6 cellular contexts compared by ENCODE assay signal in genomic region chr22:12601510-12601869, GRCh38.
DNase-seq lines count a peak whose midpoint lies in the region; ATAC-seq and TF ChIP-seq lines count a peak whose summit lies in the region.
"Not testable (repeated sequence)": the region's sequence is repeated elsewhere in the genome, so short reads cannot be mapped to it uniquely, and the experiment has no call there.

No MANE protein-coding gene starts in this region.

- H3K9me3 ChIP-seq in ES-I3 (ENCODE audit: control insufficient read depth, insufficient read depth, low read length); WERI-Rb-1 (ENCODE audit: severe bottlenecking); psoas muscle: not testable (repeated sequence)
- H3K9me3 ChIP-seq in left ventricle myocardium inferior (replicated peaks) = peaks cover 56% of the 10 kb centered on the region

- intact Hi-C loops in left ventricle myocardium inferior (cut with micrococcal nuclease); psoas muscle (cut with DNase I): not testable (repeated sequence)

- not testable (repeated sequence) for H3K4me1 ChIP-seq in ES-I3 (ENCODE audit: insufficient read depth, low read length); left ventricle myocardium inferior; psoas muscle

- peak overlapping the region; percentile 47; the same call in 1 of the 2 replicates for H3K9ac ChIP-seq in ES-I3 (ENCODE audit: low read depth, low read length)

- not testable (repeated sequence) for H3K36me3 ChIP-seq in ES-I3 (ENCODE audit: insufficient read depth, low read length); WERI-Rb-1; left ventricle myocardium inferior; psoas muscle (ENCODE audit: insufficient read depth in 1 of 2, low read depth in 1 of 2)

- not testable (repeated sequence) for H3K27ac ChIP-seq in WERI-Rb-1, psoas muscle
- peak overlapping the region; percentile 41 for H3K27ac ChIP-seq in left ventricle myocardium inferior (replicated peaks)

- not testable (repeated sequence) for H3K27me3 ChIP-seq in WERI-Rb-1 (ENCODE audit: insufficient read depth, low read depth, severe bottlenecking); left ventricle myocardium inferior (ENCODE audit: low read depth); psoas muscle (ENCODE audit: insufficient read depth in 3 of 3, low read length in 2 of 3)

- 67 to 74% (median 70%) methylated on average over 16 of the region's 16 CpGs for WGBS in psoas muscle, 3 donors

- not testable (repeated sequence) for TF ChIP-seq CTCF in LNCaP clone FGC (IDR thresholded peaks at IDR 0.05; ENCODE audit: control insufficient read depth, extremely low read depth, insufficient read depth); WERI-Rb-1 (IDR thresholded peaks at IDR 0.05; ENCODE audit: low read depth, low read length); choroid plexus epithelial cell (conservative IDR thresholded peaks at IDR 0.05; ENCODE audit: low read depth, low read length); left ventricle myocardium inferior (IDR thresholded peaks at IDR 0.05; ENCODE audit: borderline replicate concordance); psoas muscle (IDR thresholded peaks at IDR 0.05)

- not testable (repeated sequence) for ATAC-seq in psoas muscle

- DNase-seq in LNCaP clone FGC (ENCODE audit: low read depth); WERI-Rb-1; choroid plexus epithelial cell (ENCODE audit: low read depth); left ventricle myocardium inferior; psoas muscle: not testable (repeated sequence)

- peak overlapping the region; percentile 64 for H3K4me3 ChIP-seq in LNCaP clone FGC (ENCODE audit: low read depth, low read length)
- H3K4me3 ChIP-seq in WERI-Rb-1 (ENCODE audit: low read depth, low read length) = peak overlapping the region; percentile 26; the same call in 1 of the 2 replicates
- H3K4me3 ChIP-seq in choroid plexus epithelial cell (ENCODE audit: low read depth, low read length) = peak overlapping the region; percentile 20
- peak overlapping the region; percentile 47 for H3K4me3 ChIP-seq in left ventricle myocardium inferior
- H3K4me3 ChIP-seq in psoas muscle = peak overlapping the region; percentile 41
